In genomic region chr6:118706702-118707101, GRCh38 we compare ENCODE assay signal across 14 cellular contexts. TPM values are rescaled to one million over a fixed set of nuclear protein-coding genes. Genes with fewer than 3 reads are reported as not detected.
DNase-seq lines count a peak whose midpoint lies in the region; ATAC-seq and TF ChIP-seq lines count a peak whose summit lies in the region.
"Had no signal": no experiment of that assay in that cellular context is flagged by ENCODE, and none has a peak within 500 bp of the region (broad histone marks: within the 10 kb centered on the region; RNA-seq: fewer than 3 reads in every experiment).

No MANE protein-coding gene starts in this region.

- H3K36me3 Mint-ChIP-seq in brain (no peaks in the 10 kb centered on the region), progenitor cell of endocrine pancreas (ENCODE audit: insufficient read depth) (no peaks in the 10 kb centered on the region)

- H3K9me3 ChIP-seq in SK-N-SH (no peaks in the 10 kb centered on the region), MM.1S (replicated peaks; ENCODE audit: insufficient read depth, low read length) (no peaks in the 10 kb centered on the region), esophagus squamous epithelium (no peaks in the 10 kb centered on the region)
- H3K9me3 ChIP-seq: thoracic aorta had no signal

- no peak for TF ChIP-seq POLR2A in esophagus squamous epithelium (IDR thresholded peaks at IDR 0.05)

- H3K4me1 ChIP-seq in SK-N-SH (ENCODE audit: control insufficient read depth in 1 of 2, insufficient read depth in 2 of 2, low read depth in 1 of 2, low read length in 1 of 2) (peaks cover 21 to 24% of the 10 kb centered on the region in 2 experiments), MM.1S (ENCODE audit: low read length) (peaks cover 37% of the 10 kb centered on the region), esophagus squamous epithelium (peaks cover 3 to 45% (median 15%) of the 10 kb centered on the region in 3 donors)

- intact Hi-C loops in esophagus squamous epithelium (cut with DNase I) = no loop called here

- H3K27me3 ChIP-seq in SK-N-SH (ENCODE audit: insufficient read depth) = no peaks in the 10 kb centered on the region
- H3K27me3 ChIP-seq in MM.1S (replicated peaks; ENCODE audit: insufficient read depth, low read length) = no peaks in the 10 kb centered on the region
- H3K27me3 ChIP-seq in esophagus squamous epithelium = no peaks in the 10 kb centered on the region

- H3F3A ChIP-seq in SK-N-SH (replicated peaks; ENCODE audit: insufficient read depth) (peaks cover 12% of the 10 kb centered on the region), MM.1S (ENCODE audit: insufficient read depth, low read length) (peaks cover 14% of the 10 kb centered on the region; the same call in 1 of the 2 replicates)

- no peak for TF ChIP-seq EP300 in SK-N-SH (IDR thresholded peaks at IDR 0.05; ENCODE audit: borderline replicate concordance in 1 of 2, low read depth in 1 of 2, low read length in 1 of 2)

- POLR2A ChIA-PET in SK-N-SH (lab: Yijun Ruan, JAX) = no interaction called here

- H3K27ac Mint-ChIP-seq in brain (peak overlapping the region in 3 of 5 experiments; percentile 0 to 20 (median 5)), progenitor cell of endocrine pancreas (peak overlapping the region; percentile 6)

- CTCF ChIA-PET in SK-N-SH (lab: Yijun Ruan, JAX) = interaction anchor here (1.2 to 3.0 kb wide), 2 partner anchors 14 to 70 kb away, joined by 4 to 7 read pairs; no protein-coding TSS in a partner anchor

- WGBS in SK-N-SH (ENCODE audit: low lambda C conversion rate) = 92% methylated on average over 3 of the region's 3 CpGs
- 90 to 93% methylated on average over 3 of the region's 3 CpGs for WGBS in esophagus squamous epithelium, 2 donors

- H3K9me3 Mint-ChIP-seq in brain (peaks cover 0 to 3% (median 0%) of the 10 kb centered on the region in 5 experiments), progenitor cell of endocrine pancreas (ENCODE audit: low read depth) (no peaks in the 10 kb centered on the region)

- H2AFZ ChIP-seq in SK-N-SH (ENCODE audit: low read depth) (no peak overlapping the region), MM.1S (ENCODE audit: low read length) (no peak overlapping the region)

- H3K4me1 Mint-ChIP-seq in brain = peaks cover 49% of the 10 kb centered on the region
- H3K4me1 Mint-ChIP-seq in progenitor cell of endocrine pancreas (ENCODE audit: low read depth) = peaks cover 16% of the 10 kb centered on the region

- H3K9ac ChIP-seq in SK-N-SH (no peak overlapping the region), MM.1S (ENCODE audit: low read length) (no peak overlapping the region)
- H3K9ac ChIP-seq: parathyroid adenoma had no signal

- H3K4me3 ChIP-seq in SK-N-SH (ENCODE audit: low read depth in 2 of 2, low read length in 1 of 2) (no peak overlapping the region), MM.1S (ENCODE audit: low read length) (peak overlapping the region; percentile 54; the same call in 1 of the 2 replicates), esophagus squamous epithelium (no peak overlapping the region)

- no peaks in the 10 kb centered on the region for H3K27me3 Mint-ChIP-seq in brain
- H3K27me3 Mint-ChIP-seq in progenitor cell of endocrine pancreas = no peaks in the 10 kb centered on the region

- no peaks in the 10 kb centered on the region for H3K79me2 ChIP-seq in SK-N-SH (ENCODE audit: insufficient read depth)
- H3K79me2 ChIP-seq in MM.1S (ENCODE audit: low read length) = no peaks in the 10 kb centered on the region
- H3K79me2 ChIP-seq: parathyroid adenoma had no signal

- H3K27ac ChIP-seq in SK-N-SH (ENCODE audit: low read depth in 2 of 2, low read length in 1 of 2) (no peak overlapping the region), MM.1S (ENCODE audit: low read length) (peak overlapping the region; percentile 48; the same call in 1 of the 2 replicates), esophagus squamous epithelium (no peak overlapping the region)
- H3K27ac ChIP-seq: 22Rv1, parathyroid adenoma, thoracic aorta had no signal

- TF ChIP-seq RAD21 in SK-N-SH (IDR thresholded peaks at IDR 0.05; ENCODE audit: low read length) = no peak

- TF ChIP-seq CTCF in SK-N-SH (IDR thresholded peaks at IDR 0.05) = no peak
- no peak for TF ChIP-seq CTCF in MM.1S (IDR thresholded peaks at IDR 0.05; ENCODE audit: low read length)
- no peak for TF ChIP-seq CTCF in brain (conservative IDR thresholded peaks at IDR 0.05)
- no peak for TF ChIP-seq CTCF in progenitor cell of endocrine pancreas (IDR thresholded peaks at IDR 0.05; ENCODE audit: unreplicated experiment)
- no peak for TF ChIP-seq CTCF in esophagus squamous epithelium (IDR thresholded peaks at IDR 0.05)

- DNase-seq in SK-N-SH (no peak), MM.1S (no peak), progenitor cell of endocrine pancreas (ENCODE audit: low spot score, unreplicated experiment) (no peak), esophagus squamous epithelium (lab: John Stamatoyannopoulos, UW) (no peak), NCI-H1436 treated with DMSO at 0.1 percent for 48 hours (lab: John Stamatoyannopoulos, UW) (no peak), NCI-H2081 treated with DMSO at 0.1 percent for 48 hours (lab: John Stamatoyannopoulos, UW) (no peak)
- DNase-seq: activated CD4-positive, alpha-beta T cell treated with anti-CD3 and anti-CD28 coated beads, Interleukin-2, amount 50 U/mL, for 4 hours; left cardiac atrium; SHP77 had no signal

- H3K9me2 ChIP-seq in SK-N-SH = no peaks in the 10 kb centered on the region
- no peaks in the 10 kb centered on the region for H3K9me2 ChIP-seq in MM.1S (replicated peaks; ENCODE audit: insufficient read depth, low read length)

- ATAC-seq in SK-N-SH treated with all-trans-retinoic acid at 6 μM for 48 hours = no peak

- H3K36me3 ChIP-seq in SK-N-SH (replicated peaks in 1 of 2; ENCODE audit: control insufficient read depth in 1 of 2, insufficient read depth in 2 of 2, low read length in 1 of 2) (no peaks in the 10 kb centered on the region), MM.1S (replicated peaks; ENCODE audit: insufficient read depth, low read length) (no peaks in the 10 kb centered on the region), esophagus squamous epithelium (no peaks in the 10 kb centered on the region)
- H3K36me3 ChIP-seq: thoracic aorta had no signal

- H3K4me3 Mint-ChIP-seq in brain (peak overlapping the region in 2 of 5 experiments; percentile 12 to 24), progenitor cell of endocrine pancreas (ENCODE audit: low read depth) (no peak overlapping the region)

- H4K20me1 ChIP-seq in SK-N-SH (ENCODE audit: insufficient read depth) (no peaks in the 10 kb centered on the region), MM.1S (ENCODE audit: insufficient read depth, low read length) (no peaks in the 10 kb centered on the region)

- peak overlapping the region; percentile 24; the same call in 1 of the 2 replicates for H3K4me2 ChIP-seq in SK-N-SH
- peak overlapping the region; percentile 85 for H3K4me2 ChIP-seq in MM.1S (ENCODE audit: low read depth, low read length)

TF ChIP-seq in SK-N-SH, 30 proteins besides CTCF, POLR2A, EP300 and RAD21 (continues in another document):
- no peak for TF ChIP-seq NRF1 (IDR thresholded peaks at IDR 0.05; ENCODE audit: low read depth, low read length)
- no peak for TF ChIP-seq MAX (IDR thresholded peaks at IDR 0.05; ENCODE audit: low read depth)
- TF ChIP-seq CHD2 (IDR thresholded peaks at IDR 0.05; ENCODE audit: low read length, partially characterized antibody) = no peak
- no peak for TF ChIP-seq IRF3 (IDR thresholded peaks at IDR 0.05; ENCODE audit: low read depth, low read length)
- no peak for TF ChIP-seq FOXJ3 (CRISPR knock-in tag; IDR thresholded peaks at IDR 0.05)

TF ChIP-seq in SK-N-SH treated with all-trans-retinoic acid at 6 μM for 48 hours, 23 proteins besides CTCF, POLR2A, EP300 and RAD21 (continues in another document):
- TF ChIP-seq TOX (CRISPR knock-in tag; IDR thresholded peaks at IDR 0.05; ENCODE audit: borderline replicate concordance) (no peak), ZFP30 (CRISPR knock-in tag; IDR thresholded peaks at IDR 0.05) (no peak), CSDC2 (CRISPR knock-in tag; IDR thresholded peaks at IDR 0.05) (no peak), POU6F1 (CRISPR knock-in tag; IDR thresholded peaks at IDR 0.05; ENCODE audit: borderline replicate concordance, low read depth) (no peak), BACH2 (CRISPR knock-in tag; IDR thresholded peaks at IDR 0.05; ENCODE audit: borderline replicate concordance) (no peak), CSRNP3 (CRISPR knock-in tag; IDR thresholded peaks at IDR 0.05) (no peak), TCF4 (CRISPR knock-in tag; IDR thresholded peaks at IDR 0.05; ENCODE audit: borderline replicate concordance) (no peak), RARB (CRISPR knock-in tag; IDR thresholded peaks at IDR 0.05) (no peak), OSR1 (CRISPR knock-in tag; IDR thresholded peaks at IDR 0.05) (no peak)

RNA-seq across cellular contexts. Expression of gene CEP85L, which starts 55.3 kb away (rescaled TPM):
- polyA plus RNA-seq in SK-N-SH (2012; rRNA removed) (1.1 and 1.3 TPM in 2 replicates), brain (ENCODE audit: insufficient read depth, low read depth, low replicate concordance) (2.2 TPM)
- 1.2 and 1.3 TPM in 2 replicates for polyA plus RNA-seq in SK-N-SH (2012; cell fraction: cytosol; rRNA removed)
- 1.1 and 2.5 TPM in 2 replicates for polyA plus RNA-seq in SK-N-SH (2012; cell fraction: nucleus; rRNA removed)
- total RNA-seq in progenitor cell of endocrine pancreas (6.8 and 8.8 TPM in 2 replicates), esophagus squamous epithelium (1 to 10 TPM; 1.3 to 9.2 (median 5.3) TPM)
